8 cellular contexts compared by ENCODE assay signal in the genomic region with DNA sequence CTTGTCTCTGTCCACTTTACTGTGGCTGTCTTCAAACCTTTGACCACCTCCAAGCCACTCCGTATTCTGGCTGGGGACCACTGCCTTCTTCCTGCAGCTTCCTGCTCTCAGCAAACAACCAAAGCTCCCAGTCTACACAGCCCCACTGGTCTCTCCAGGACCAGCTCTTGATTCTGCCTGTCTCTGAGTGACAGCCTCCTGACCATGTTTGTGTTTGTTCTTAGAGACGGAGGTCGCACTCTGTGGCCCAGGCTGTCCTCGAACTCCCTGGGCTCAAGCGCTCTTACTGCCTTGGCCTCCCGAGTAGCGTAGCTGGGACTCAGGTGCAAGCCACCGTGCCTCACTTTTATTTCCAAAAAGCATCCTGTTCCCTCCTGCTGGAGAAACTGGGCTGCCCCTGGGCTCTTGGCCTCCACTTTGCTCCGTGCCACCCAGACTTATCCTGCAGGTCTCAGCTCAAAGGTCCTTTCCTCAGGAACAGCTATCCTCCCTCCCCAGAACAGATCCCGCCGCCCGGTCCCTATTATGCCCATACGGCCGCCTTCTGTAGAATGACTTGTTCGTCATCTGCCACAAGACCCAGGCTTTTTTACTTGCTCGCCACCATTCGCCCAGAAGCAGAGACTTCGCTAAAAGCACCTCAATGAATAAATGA. TPM values are rescaled to one million over a fixed set of nuclear protein-coding genes. Genes with fewer than 3 reads are reported as not detected.
DNase-seq lines count a peak whose midpoint lies in the region; ATAC-seq, FAIRE-seq and TF ChIP-seq lines count a peak whose summit lies in the region.

No MANE protein-coding gene starts in this region.

- no peaks in the 10 kb centered on the region for H3K27me3 ChIP-seq in heart left ventricle
- H3K27me3 ChIP-seq in K562 (ENCODE audit: control insufficient read depth in 2 of 2, insufficient read depth in 2 of 2, low read length in 2 of 2), result no peaks in the 10 kb centered on the region
- H3K27me3 ChIP-seq in upper lobe of right lung, result no peaks in the 10 kb centered on the region

- FAIRE-seq in K562 (lab: Jason Lieb, UNC), result no peak

- WGBS in heart left ventricle, 4 donors, result 71 to 81% (median 77%) methylated on average over 17 to 18 of the region's 18 CpGs
- WGBS in K562 (ENCODE audit: insufficient coverage, low coverage, missing lambda C conversion rate), result 11% methylated on average over 13 of the region's 18 CpGs
- 88 to 90% methylated on average over 15 to 16 of the region's 18 CpGs for WGBS in mesodermal cell (ENCODE audit: insufficient coverage in 2 of 2), 2 experiments

- intact Hi-C loops in heart left ventricle (cut with DNase I) (loop anchor here in 3 of 10 donors (1.0 to 10.0 kb wide), 4 partner anchors 10 to 677 kb away; a partner anchor contains a TSS), cardiac septum (cut with DNase I) (loop anchor here (5.0 kb wide), 1 partner anchor 201 kb away; a partner anchor contains a TSS), K562 (cut with micrococcal nuclease) (loop anchor here (1.0 kb wide), 1 partner anchor 10 kb away; a partner anchor contains a TSS), upper lobe of right lung (cut with DNase I) (no loop called here)

- H3K4me1 ChIP-seq in heart left ventricle (peaks cover 21 to 63% (median 52%) of the 10 kb centered on the region in 12 donors), K562 (replicated peaks in 1 of 2; ENCODE audit: control insufficient read depth in 2 of 2, insufficient read depth in 2 of 2, low read length in 2 of 2) (peaks cover 30 to 65% of the 10 kb centered on the region in 2 experiments), mesodermal cell (ENCODE audit: control insufficient read depth, insufficient read depth, low read length, poor library complexity, severe bottlenecking) (peaks cover 37% of the 10 kb centered on the region), upper lobe of right lung (peaks cover 50% of the 10 kb centered on the region)

- H3K9me3 ChIP-seq in heart left ventricle (no peaks in the 10 kb centered on the region), K562 (replicated peaks; ENCODE audit: control insufficient read depth, insufficient read depth, low read depth, low read length) (no peaks in the 10 kb centered on the region), mesodermal cell (ENCODE audit: control insufficient read depth, low read length) (no peaks in the 10 kb centered on the region), upper lobe of right lung (no peaks in the 10 kb centered on the region)

- TF ChIP-seq EP300 in K562 (IDR thresholded peaks at IDR 0.05; ENCODE audit: low read length), result no peak

- in situ Hi-C loops in K562 (cut with MboI), result no loop called here

- peak overlapping the region; percentile 92 to 94 for H3K9ac ChIP-seq in K562 (ENCODE audit: insufficient read depth in 1 of 2, low read depth in 2 of 2, low read length in 2 of 2)

- CTCF ChIA-PET in K562 (lab: Yijun Ruan, JAX; ENCODE audit: low intra/inter-chr PET ratio), result interaction anchor here (0.9 kb wide), 1 partner anchor 17 kb away, joined by 3 read pairs; no protein-coding TSS in a partner anchor

- ATAC-seq in heart left ventricle (no peak), K562 (no peak), upper lobe of right lung (no peak)

- peak overlapping the region; percentile 82 for H3K4me2 ChIP-seq in K562 (ENCODE audit: insufficient read depth, low read length)

- no peak overlapping the region for H2AFZ ChIP-seq in K562 (ENCODE audit: low read depth, low read length)

- H3K27ac ChIP-seq in heart left ventricle, result peak overlapping the region in 11 of 12 donors; percentile 99 to 100 (median 100)
- H3K27ac ChIP-seq in K562 (ENCODE audit: extremely low read depth, low read depth, low read length), result peak overlapping the region; percentile 96
- peak overlapping the region; percentile 76 for H3K27ac ChIP-seq in mesodermal cell (ENCODE audit: low read depth, low read length, severe bottlenecking)
- H3K27ac ChIP-seq in upper lobe of right lung, result peak overlapping the region; percentile 98

- TF ChIP-seq RAD21 in K562 (CRISPR knock-in tag; conservative IDR thresholded peaks at IDR 0.05 in 1 of 2, IDR thresholded peaks at IDR 0.05 in 1 of 2), result no peak

- H4K20me1 ChIP-seq in K562 (replicated peaks; ENCODE audit: control insufficient read depth, insufficient read depth, low read length), result 0 out of 2 replicates have a peak, but pooled peaks cover 3% of the 10 kb centered on the region

- DNase-seq in heart left ventricle (peak in 1 of 5 donors; percentile 57), cardiac septum (ENCODE audit: low spot score) (no peak), K562 (ENCODE audit: extremely low read depth in 1 of 4, low spot score in 3 of 4) (no peak), upper lobe of right lung (no peak), NCI-H2227 treated with DMSO at 0.1 percent for 48 hours (lab: John Stamatoyannopoulos, UW) (no peak), SK-N-DZ (ENCODE audit: low spot score) (no peak), NCI-H2107 (lab: John Stamatoyannopoulos, UW) (no peak)

- H3K4me3 ChIP-seq in heart left ventricle (peak overlapping the region in 10 of 12 donors; percentile 46 to 97 (median 86)), K562 (peak overlapping the region; percentile 52), mesodermal cell (ENCODE audit: extremely low read depth, insufficient read depth, low read length, poor library complexity, severe bottlenecking) (peak overlapping the region; percentile 52), upper lobe of right lung (peak overlapping the region; percentile 84)

- TF ChIP-seq CTCF in heart left ventricle (IDR thresholded peaks at IDR 0.05), result no peak
- no peak for TF ChIP-seq CTCF in K562 (IDR thresholded peaks at IDR 0.05 in 2 of 3, conservative IDR thresholded peaks at IDR 0.05 in 1 of 3; ENCODE audit: insufficient read depth in 2 of 3, low read depth in 1 of 3, low read length in 3 of 3)
- TF ChIP-seq CTCF in upper lobe of right lung (IDR thresholded peaks at IDR 0.05), result no peak

- TF ChIP-seq POLR2A in heart left ventricle (IDR thresholded peaks at IDR 0.05) (no peak), K562 (conservative IDR thresholded peaks at IDR 0.05) (no peak; the same call in 1 of the 2 replicates)

- POLR2A ChIA-PET in K562 (lab: Yijun Ruan, JAX), result interaction anchor here (0.7 to 4.0 kb wide), 6 partner anchors 8 to 322 kb away, joined by 3 to 24 read pairs (median 6); no protein-coding TSS in a partner anchor

- peaks cover 53% of the 10 kb centered on the region for H3K79me2 ChIP-seq in K562 (ENCODE audit: control insufficient read depth, insufficient read depth, low read length)

- BruUV-seq in K562 (replicated peaks; lab: Mats Ljungman, UMichigan), result no TSS peak

- peaks cover 2 to 21% (median 14%) of the 10 kb centered on the region in 9 donors for H3K36me3 ChIP-seq in heart left ventricle
- H3K36me3 ChIP-seq in K562 (ENCODE audit: control insufficient read depth, insufficient read depth, low read length), result peaks cover 26% of the 10 kb centered on the region; the same call in 2 of the 3 replicates
- H3K36me3 ChIP-seq in mesodermal cell (ENCODE audit: control insufficient read depth, insufficient read depth, low read length), result peaks cover 20% of the 10 kb centered on the region
- peaks cover 7% of the 10 kb centered on the region for H3K36me3 ChIP-seq in upper lobe of right lung

- no peaks in the 10 kb centered on the region for H3K9me1 ChIP-seq in K562 (ENCODE audit: control insufficient read depth, insufficient read depth, low read length)

RNA-seq across cellular contexts. Expression of a gene that starts 9.1 kb away (rescaled TPM):
- total RNA-seq in heart left ventricle (10 to 100 TPM in 4 of 9 donors, 1 to 10 TPM in 5; 4.1 to 20.4 (median 9.8) TPM), cardiac septum (12.9 TPM), K562 (2014; rRNA removed) (7.8 and 8.7 TPM in 2 replicates), K562 (2014; rRNA removed; fragmentation: Illumina TruSeq; extraction: Trizol) (2.9 and 3.1 TPM in 2 replicates), K562 (2015; rRNA removed; fragmentation: Illumina TruSeq; extraction: Trizol) (4.9 and 5.3 TPM in 2 replicates), K562 (2021) (20.3 and 23.8 TPM in 2 replicates), upper lobe of right lung (32.7 TPM)
- polyA plus RNA-seq in heart left ventricle (10 to 100 TPM in 1 of 2 donors, 1 to 10 TPM in 1; 7.2 to 10.3 TPM), K562 (2011; rRNA removed) (3.3 and 4.9 TPM in 2 replicates), K562 (2014; fragmentation: Illumina TruSeq; extraction: Trizol) (7.1 and 12.4 TPM in 2 replicates), K562 (2014; fragmentation: Nextera tagmentation; extraction: Ambion mirVana) (under 1 TPM; 0.18 to 0.21 TPM), K562 (2014; rRNA removed) (11.3 and 13.4 TPM in 2 replicates)
- 22.3 and 43.6 TPM in 2 replicates for total RNA-seq in K562 (2011; cell fraction: chromatin; rRNA removed; ENCODE audit: low replicate concordance)
- 17.0 and 19.3 TPM in 2 replicates for total RNA-seq in K562 (2011; cell fraction: nucleolus; rRNA removed)
- total RNA-seq in K562 (2011; cell fraction: nucleoplasm; rRNA removed), result 18.7 and 31.2 TPM in 2 replicates
- 5.2 and 6.1 TPM in 2 replicates for polyA plus RNA-seq in K562 (2011; cell fraction: cytosol; rRNA removed)
- polyA plus RNA-seq in K562 (2011; cell fraction: nucleus; rRNA removed), result 9.4 and 16.7 TPM in 2 replicates
- 11.9 and 12.2 TPM in 2 replicates for polyA plus RNA-seq in K562 (2012)
- 2.2 and 2.4 TPM in 2 replicates for polyA minus RNA-seq in K562 (2011; rRNA and poly(A)+ RNA removed)
- polyA minus RNA-seq in K562 (2011; cell fraction: cytosol; rRNA and poly(A)+ RNA removed), result 4.2 and 5.2 TPM in 2 replicates
- 3.2 and 3.9 TPM in 2 replicates for polyA minus RNA-seq in K562 (2011; cell fraction: nucleus; rRNA and poly(A)+ RNA removed)
- polyA plus RNA-seq in mesodermal cell (2013, experiment 1 of 2), result 15.3 TPM
- polyA plus RNA-seq in mesodermal cell (2013, experiment 2 of 2), result 12.7 TPM
- 11.7 and 14.7 TPM in 2 replicates for polyA plus RNA-seq in SK-N-DZ (2014; cell fraction: cytosol; rRNA removed)
- polyA plus RNA-seq in SK-N-DZ (2014; cell fraction: nucleus; rRNA removed), result 20.9 and 41.2 TPM in 2 replicates

RNA-seq across cellular contexts. Expression of a gene that starts 54.4 kb away (rescaled TPM):
- total RNA-seq in heart left ventricle (10 to 100 TPM; 17.0 to 33.8 (median 22.3) TPM), cardiac septum (35.5 TPM), K562 (2014; rRNA removed) (14.8 and 15.9 TPM in 2 replicates), K562 (2014; rRNA removed; fragmentation: Illumina TruSeq; extraction: Trizol) (4.9 and 9.1 TPM in 2 replicates), K562 (2015; rRNA removed; fragmentation: Illumina TruSeq; extraction: Trizol) (11.8 and 13.0 TPM in 2 replicates), K562 (2021) (15.3 and 20.2 TPM in 2 replicates), upper lobe of right lung (55.0 TPM)
- polyA plus RNA-seq in heart left ventricle (10 to 100 TPM; 19.3 to 35.1 TPM), K562 (2011; rRNA removed) (20.7 and 22.6 TPM in 2 replicates), K562 (2014; fragmentation: Illumina TruSeq; extraction: Trizol) (14.9 and 16.3 TPM in 2 replicates), K562 (2014; fragmentation: Nextera tagmentation; extraction: Ambion mirVana) (under 1 TPM; 0.20 to 0.62 TPM), K562 (2014; rRNA removed) (24.1 and 26.3 TPM in 2 replicates)
- 68.3 and 189 TPM in 2 replicates for total RNA-seq in K562 (2011; cell fraction: chromatin; rRNA removed; ENCODE audit: low replicate concordance)
- total RNA-seq in K562 (2011; cell fraction: nucleolus; rRNA removed), result 83.7 and 87.9 TPM in 2 replicates
- total RNA-seq in K562 (2011; cell fraction: nucleoplasm; rRNA removed), result 62.3 and 62.5 TPM in 2 replicates
- polyA plus RNA-seq in K562 (2011; cell fraction: cytosol; rRNA removed), result 18.1 and 32.9 TPM in 2 replicates
- 125 and 246 TPM in 2 replicates for polyA plus RNA-seq in K562 (2011; cell fraction: nucleus; rRNA removed)
- 22.3 and 33.7 TPM in 2 replicates for polyA plus RNA-seq in K562 (2012)
- 7.6 and 10.0 TPM in 2 replicates for polyA minus RNA-seq in K562 (2011; rRNA and poly(A)+ RNA removed)
- polyA minus RNA-seq in K562 (2011; cell fraction: cytosol; rRNA and poly(A)+ RNA removed), result 7.5 and 8.6 TPM in 2 replicates
- 21.7 and 23.0 TPM in 2 replicates for polyA minus RNA-seq in K562 (2011; cell fraction: nucleus; rRNA and poly(A)+ RNA removed)
- polyA plus RNA-seq in mesodermal cell (2013, experiment 1 of 2), result 61.0 TPM
- polyA plus RNA-seq in mesodermal cell (2013, experiment 2 of 2), result 56.1 TPM
- polyA plus RNA-seq in SK-N-DZ (2014; cell fraction: cytosol; rRNA removed), result 65.9 and 101 TPM in 2 replicates
- polyA plus RNA-seq in SK-N-DZ (2014; cell fraction: nucleus; rRNA removed), result 779 and 911 TPM in 2 replicates

RNA-seq across cellular contexts. Expression of a gene that starts 55.5 kb away (rescaled TPM):
- total RNA-seq in heart left ventricle (10 to 100 TPM; 19.4 to 35.8 (median 22.3) TPM), cardiac septum (23.0 TPM), K562 (2014; rRNA removed) (87.5 and 90.0 TPM in 2 replicates), K562 (2014; rRNA removed; fragmentation: Illumina TruSeq; extraction: Trizol) (58.4 and 59.9 TPM in 2 replicates), K562 (2015; rRNA removed; fragmentation: Illumina TruSeq; extraction: Trizol) (55.2 and 55.5 TPM in 2 replicates), K562 (2021) (59.3 and 62.6 TPM in 2 replicates), upper lobe of right lung (17.7 TPM)
- polyA plus RNA-seq in heart left ventricle (10 to 100 TPM; 12.0 to 26.4 TPM), K562 (2011; rRNA removed) (15.6 and 16.4 TPM in 2 replicates), K562 (2014; fragmentation: Illumina TruSeq; extraction: Trizol) (58.1 and 60.3 TPM in 2 replicates), K562 (2014; fragmentation: Nextera tagmentation; extraction: Ambion mirVana) (10 to 100 TPM; 16.4 to 41.1 TPM), K562 (2014; rRNA removed) (35.5 and 36.8 TPM in 2 replicates)
- 56.9 and 60.1 TPM in 2 replicates for total RNA-seq in K562 (2011; cell fraction: chromatin; rRNA removed; ENCODE audit: low replicate concordance)
- total RNA-seq in K562 (2011; cell fraction: nucleolus; rRNA removed), result 41.0 and 43.8 TPM in 2 replicates
- total RNA-seq in K562 (2011; cell fraction: nucleoplasm; rRNA removed), result 43.1 TPM in 2 replicates
- polyA plus RNA-seq in K562 (2011; cell fraction: cytosol; rRNA removed), result 11.1 and 11.6 TPM in 2 replicates
- polyA plus RNA-seq in K562 (2011; cell fraction: nucleus; rRNA removed), result 32.0 and 43.6 TPM in 2 replicates
- 24.8 and 48.3 TPM in 2 replicates for polyA plus RNA-seq in K562 (2012)
- polyA minus RNA-seq in K562 (2011; rRNA and poly(A)+ RNA removed), result 14.5 and 19.0 TPM in 2 replicates
- polyA minus RNA-seq in K562 (2011; cell fraction: cytosol; rRNA and poly(A)+ RNA removed), result 34.4 and 42.5 TPM in 2 replicates
- 42.3 and 64.4 TPM in 2 replicates for polyA minus RNA-seq in K562 (2011; cell fraction: nucleus; rRNA and poly(A)+ RNA removed)
- polyA plus RNA-seq in mesodermal cell (2013, experiment 1 of 2), result 31.3 TPM
- polyA plus RNA-seq in mesodermal cell (2013, experiment 2 of 2), result 24.1 TPM
- polyA plus RNA-seq in SK-N-DZ (2014; cell fraction: cytosol; rRNA removed), result 59.8 and 70.3 TPM in 2 replicates
- 75.9 and 86.6 TPM in 2 replicates for polyA plus RNA-seq in SK-N-DZ (2014; cell fraction: nucleus; rRNA removed)
